Comparison of ENCODE assay signal across 9 cellular contexts in the genomic region with DNA sequence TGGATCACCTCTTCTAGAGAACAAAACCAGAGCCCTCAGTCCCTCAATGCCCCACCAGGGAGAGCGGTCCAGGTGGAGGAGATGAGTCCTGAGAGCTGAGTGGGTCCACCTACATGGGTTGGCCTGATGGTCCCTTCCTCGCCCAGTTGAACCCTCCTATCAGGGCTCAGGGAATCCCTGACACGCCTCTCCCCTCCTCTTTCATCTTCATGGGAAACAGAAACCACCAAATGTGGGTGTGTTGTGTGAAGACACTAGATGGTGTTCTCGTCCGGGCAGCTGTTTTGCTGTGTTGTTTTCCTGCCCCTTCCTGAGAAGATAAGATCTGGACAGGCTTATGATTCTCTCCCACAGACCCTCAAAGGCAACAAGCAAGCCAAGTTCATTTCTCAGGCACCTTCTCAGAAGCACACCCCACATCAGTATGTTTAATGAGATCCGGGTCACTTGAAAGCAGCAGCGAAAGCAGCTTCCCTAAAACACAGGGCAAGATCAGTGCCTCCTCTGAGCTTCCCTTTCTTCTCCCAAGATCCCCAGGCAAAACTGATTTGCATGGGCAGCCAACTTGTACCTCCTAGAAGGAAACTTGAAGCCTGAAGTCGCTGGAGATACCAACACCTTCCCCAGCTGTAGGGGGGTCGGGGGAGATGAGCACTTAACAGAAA. TPM values are rescaled to one million over a fixed set of nuclear protein-coding genes. Genes with fewer than 3 reads are reported as not detected.
DNase-seq lines count a peak whose midpoint lies in the region; ATAC-seq and TF ChIP-seq lines count a peak whose summit lies in the region.
"Had no signal": no experiment of that assay in that cellular context is flagged by ENCODE, and none has a peak within 500 bp of the region (broad histone marks: within the 10 kb centered on the region; RNA-seq: fewer than 3 reads in every experiment).

No MANE protein-coding gene starts in this region.

- H3K4me3 Mint-ChIP-seq in activated CD8-positive, alpha-beta T cell treated with anti-CD3 and anti-CD28 coated beads for 36 hours: peak overlapping the region; percentile 7

- no peaks in the 10 kb centered on the region for H3K27me3 ChIP-seq in DOHH2 (ENCODE audit: control insufficient read depth, low read length)
- H3K27me3 ChIP-seq in testis: no peaks in the 10 kb centered on the region

- no peak for TF ChIP-seq POLR2A in testis (IDR thresholded peaks at IDR 0.05)

- H3K4me1 ChIP-seq in DOHH2 (ENCODE audit: control insufficient read depth, low read length): peaks cover 100% of the 10 kb centered on the region
- peaks cover 27% of the 10 kb centered on the region for H3K4me1 ChIP-seq in testis

- peak overlapping the region; percentile 73 for H3K4me3 ChIP-seq in DOHH2 (ENCODE audit: low read length)
- no peak overlapping the region for H3K4me3 ChIP-seq in testis

- peaks cover 21% of the 10 kb centered on the region; the same call in 1 of the 2 replicates for H3K36me3 ChIP-seq in DOHH2 (ENCODE audit: control insufficient read depth, low read length)
- H3K36me3 ChIP-seq in testis (ENCODE audit: low read depth, missing control alignments): no peaks in the 10 kb centered on the region

- H3K27ac ChIP-seq in DOHH2 (ENCODE audit: low read depth, low read length): peak overlapping the region; percentile 98
- no peak overlapping the region for H3K27ac ChIP-seq in testis

- peaks cover 51% of the 10 kb centered on the region for H3K4me1 Mint-ChIP-seq in activated CD8-positive, alpha-beta T cell treated with anti-CD3 and anti-CD28 coated beads for 36 hours (ENCODE audit: low read depth)

- POLR2A ChIA-PET in activated CD8-positive, alpha-beta T cell treated with anti-CD3 and anti-CD28 coated beads for 36 hours (lab: Charles Lee): no interaction called here
- POLR2A ChIA-PET in HEK293T (lab: Yijun Ruan, JAX): no interaction called here

- WGBS in testis, 2 donors: 69 to 84% methylated on average over 9 of the region's 9 CpGs

- DNase-seq in activated CD8-positive, alpha-beta T cell treated with anti-CD3 and anti-CD28 coated beads for 36 hours: peak; percentile 31
- DNase-seq in KG1 (lab: John Stamatoyannopoulos, UW): no peak
- no peak for DNase-seq in testis
- no peak for DNase-seq in stimulated activated naive CD4-positive, alpha-beta T cell treated with Interleukin-2 at 50 U/mL for 16 hours (lab: John Stamatoyannopoulos, UW)
- no peak for DNase-seq in HEK293T (ENCODE audit: extremely low spot score)
- DNase-seq: IMR-90 had no signal

- no peaks in the 10 kb centered on the region for H4K20me1 ChIP-seq in DOHH2 (ENCODE audit: control insufficient read depth, insufficient read depth, low read depth, low read length)

- no peaks in the 10 kb centered on the region for H3K27me3 Mint-ChIP-seq in activated CD8-positive, alpha-beta T cell treated with anti-CD3 and anti-CD28 coated beads for 36 hours

- H3K79me2 ChIP-seq in DOHH2 (ENCODE audit: control insufficient read depth, low read length): peaks cover 11% of the 10 kb centered on the region; the same call in 1 of the 2 replicates

- H3K9me3 ChIP-seq in DOHH2 (ENCODE audit: control insufficient read depth, insufficient read depth, low read length): no peaks in the 10 kb centered on the region
- H3K9me3 ChIP-seq in testis: no peaks in the 10 kb centered on the region

- no peaks in the 10 kb centered on the region for H3K9me2 ChIP-seq in DOHH2 (replicated peaks; ENCODE audit: control insufficient read depth, low read length)

- TF ChIP-seq CTCF in DOHH2 (IDR thresholded peaks at IDR 0.05; ENCODE audit: low read depth, low read length, poor library complexity, severe bottlenecking) (no peak), testis (IDR thresholded peaks at IDR 0.05) (no peak)
- no peak for TF ChIP-seq CTCF in activated CD8-positive, alpha-beta T cell treated with anti-CD3 and anti-CD28 coated beads for 36 hours (IDR thresholded peaks at IDR 0.05)

- H3F3A ChIP-seq in DOHH2 (ENCODE audit: control insufficient read depth, insufficient read depth): peaks cover 55% of the 10 kb centered on the region

- H3K27ac Mint-ChIP-seq in activated CD8-positive, alpha-beta T cell treated with anti-CD3 and anti-CD28 coated beads for 36 hours: peak overlapping the region; percentile 77

- H3K9me3 Mint-ChIP-seq in activated CD8-positive, alpha-beta T cell treated with anti-CD3 and anti-CD28 coated beads for 36 hours: no peaks in the 10 kb centered on the region

- no peaks in the 10 kb centered on the region for H3K36me3 Mint-ChIP-seq in activated CD8-positive, alpha-beta T cell treated with anti-CD3 and anti-CD28 coated beads for 36 hours (ENCODE audit: low read depth)

- peak; percentile 28 for ATAC-seq in GM19324 (IDR thresholded peaks at IDR 0.05; ENCODE audit: low FRiP score, unreplicated experiment)
- peak; percentile 23 for ATAC-seq in HG03097 (IDR thresholded peaks at IDR 0.05; ENCODE audit: low FRiP score, unreplicated experiment)
- ATAC-seq in activated CD8-positive, alpha-beta T cell treated with anti-CD3 and anti-CD28 coated beads for 36 hours: peak; percentile 25

- CTCF ChIA-PET in activated CD8-positive, alpha-beta T cell treated with anti-CD3 and anti-CD28 coated beads for 36 hours (lab: Charles Lee): interaction anchor here (1.0 to 3.1 kb wide), 5 partner anchors 9 to 131 kb away, joined by 3 to 18 read pairs (median 4); no protein-coding TSS in a partner anchor
- CTCF ChIA-PET in HEK293T (lab: Yijun Ruan, JAX): no interaction called here

- intact Hi-C loops in activated CD8-positive, alpha-beta T cell treated with anti-CD3 and anti-CD28 coated beads for 36 hours (cut with micrococcal nuclease): no loop called here
- intact Hi-C loops in testis (cut with DNase I; ENCODE audit: low total_unique reads): no loop called here

- peak overlapping the region; percentile 96 for H3K4me2 ChIP-seq in DOHH2 (ENCODE audit: low read length)

TF ChIP-seq in HEK293T, 16 proteins besides CTCF, POLR2A, EP300 and RAD21:
- TF ChIP-seq SP1 (IDR thresholded peaks at IDR 0.05) (no peak), CTBP1 (IDR thresholded peaks at IDR 0.05; ENCODE audit: borderline replicate concordance) (no peak), BHLHE40 (IDR thresholded peaks at IDR 0.05; ENCODE audit: borderline replicate concordance) (no peak), NFRKB (IDR thresholded peaks at IDR 0.05) (no peak), SUZ12 (IDR thresholded peaks at IDR 0.05) (no peak), LEF1 (IDR thresholded peaks at IDR 0.05; ENCODE audit: borderline replicate concordance) (no peak), TARDBP (IDR thresholded peaks at IDR 0.05) (no peak), ELF4 (IDR thresholded peaks at IDR 0.05) (no peak), PKNOX1 (IDR thresholded peaks at IDR 0.05) (no peak)
TF ChIP-seq in HEK293T: peak in this region for 0.

RNA-seq across cellular contexts. Expression of gene POU2AF1, which starts 35.3 kb away (rescaled TPM):
- 1 to 10 TPM; 3.6 to 4.5 TPM for total RNA-seq in activated CD8-positive, alpha-beta T cell treated with anti-CD3 and anti-CD28 coated beads for 36 hours
- 1 to 10 TPM; 2.8 to 4.6 TPM for total RNA-seq in testis
- polyA plus RNA-seq in testis (ENCODE audit: insufficient read depth, low read depth, low replicate concordance): 2.7 TPM
- total RNA-seq: IMR-90 had no signal
- polyA plus RNA-seq: IMR-90 had no signal
